1 cellular context compared by ENCODE assay signal in genomic region chr3:187746479-187747335, GRCh38.
TF ChIP-seq lines count a peak whose summit lies in the region.

No MANE protein-coding gene starts in this region.

TF ChIP-seq in GM23338, 12 proteins besides CTCF, POLR2A, EP300 and RAD21 (continued from another document):
- no peak for TF ChIP-seq ZNF462 (CRISPR knock-in tag; IDR thresholded peaks at IDR 0.05)
- TF ChIP-seq STAT1 (IDR thresholded peaks at IDR 0.05; ENCODE audit: unreplicated experiment), result no peak
- TF ChIP-seq REST (IDR thresholded peaks at IDR 0.05; ENCODE audit: unreplicated experiment), result no peak
